15 cellular contexts compared by ENCODE assay signal in the genomic region with DNA sequence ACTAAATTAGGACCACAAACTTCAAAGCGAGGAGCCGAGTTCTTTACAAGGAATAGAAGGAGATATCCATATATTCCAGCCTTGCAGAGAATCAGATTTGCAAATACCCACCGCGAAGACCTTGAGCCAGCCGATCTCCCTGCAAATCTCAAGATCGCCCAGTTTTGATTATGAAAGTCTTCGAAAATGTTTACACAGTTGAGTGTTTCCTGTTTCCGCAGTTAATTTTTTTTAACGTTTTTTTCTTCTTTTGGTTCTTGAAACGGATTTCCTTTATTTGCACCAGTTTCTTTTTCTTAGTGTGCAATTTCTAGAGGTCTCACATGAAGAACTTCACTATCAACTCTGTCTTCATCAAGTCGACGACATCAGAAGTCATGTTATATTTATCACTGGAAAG. TPM values are rescaled to one million over a fixed set of nuclear protein-coding genes. Genes with fewer than 3 reads are reported as not detected.
DNase-seq lines count a peak whose midpoint lies in the region; ATAC-seq and TF ChIP-seq lines count a peak whose summit lies in the region.
"Had no signal": no experiment of that assay in that cellular context is flagged by ENCODE, and none has a peak within 500 bp of the region (broad histone marks: within the 10 kb centered on the region; RNA-seq: fewer than 3 reads in every experiment).

No MANE protein-coding gene starts in this region.

- peak overlapping the region; percentile 90 to 91 for H3K27ac Mint-ChIP-seq in effector memory CD8-positive, alpha-beta T cell
- H3K27ac Mint-ChIP-seq: nephron progenitor cell had no signal

- peak; percentile 20 for ATAC-seq in effector memory CD8-positive, alpha-beta T cell (replicated peaks)
- ATAC-seq in thoracic aorta (ENCODE audit: insufficient number of reproducible peaks, low FRiP score, low read depth) (no peak), GM19328 (IDR thresholded peaks at IDR 0.05; ENCODE audit: unreplicated experiment) (no peak), GM18870 (IDR thresholded peaks at IDR 0.05; ENCODE audit: unreplicated experiment) (no peak), left lobe of liver (no peak)

- peaks cover 47% of the 10 kb centered on the region for H3K36me3 Mint-ChIP-seq in effector memory CD8-positive, alpha-beta T cell (ENCODE audit: insufficient read depth)

- H3K4me1 Mint-ChIP-seq in effector memory CD8-positive, alpha-beta T cell (ENCODE audit: low read depth in 2 of 2), result peaks cover 13 to 21% of the 10 kb centered on the region in 2 donors

- TF ChIP-seq CTCF in Peyer's patch (IDR thresholded peaks at IDR 0.05) (no peak), thoracic aorta (IDR thresholded peaks at IDR 0.05) (no peak)

- H3K36me3 ChIP-seq in Peyer's patch (peaks cover 0 to 12% (median 0%) of the 10 kb centered on the region in 3 donors), thoracic aorta (peaks cover 9% of the 10 kb centered on the region)

- peaks cover 14 to 27% of the 10 kb centered on the region in 2 donors for H3K27me3 Mint-ChIP-seq in effector memory CD8-positive, alpha-beta T cell

- no peaks in the 10 kb centered on the region for H3K9me3 Mint-ChIP-seq in effector memory CD8-positive, alpha-beta T cell

- H3K4me3 ChIP-seq in Peyer's patch (peak overlapping the region in 1 of 4 donors; percentile 8), thoracic aorta (peak overlapping the region; percentile 3)

- TF ChIP-seq POLR2A in Peyer's patch (IDR thresholded peaks at IDR 0.05), result no peak

- peak; percentile 14 for DNase-seq in activated gamma-delta T cell treated with Interleukin-2 at 50 U/mL for 16 hours
- DNase-seq in activated gamma-delta T cell (lab: John Stamatoyannopoulos, UW), result no peak
- DNase-seq in Peyer's patch, result no peak
- DNase-seq in effector memory CD8-positive, alpha-beta T cell, result no peak
- no peak for DNase-seq in thoracic aorta (ENCODE audit: low spot score)
- DNase-seq in left lobe of liver (ENCODE audit: low spot score), result no peak
- DNase-seq: DMS79; foreskin melanocyte; Karpas-422; NCI-H2029; nephron progenitor cell; NK-92 treated with Interleukin-12 subunit alpha and Interleukin-12 subunit beta, amount 100 ng/mL, for 24 hours; stimulated activated CD4-positive, alpha-beta T cell treated with anti-CD3 and anti-CD28 coated beads, Interleukin-12 subunit alpha, Interleukin-12 subunit beta, amount 100 ng/mL, for 4 hours had no signal

- H3K9me3 ChIP-seq in Peyer's patch (peaks cover 0 to 6% (median 2%) of the 10 kb centered on the region in 4 donors), thoracic aorta (no peaks in the 10 kb centered on the region)

- peak overlapping the region; percentile 75 to 83 for H3K4me3 Mint-ChIP-seq in effector memory CD8-positive, alpha-beta T cell

- H3K4me1 ChIP-seq in Peyer's patch (peaks cover 0 to 33% (median 14%) of the 10 kb centered on the region in 4 donors), thoracic aorta (ENCODE audit: control insufficient read depth in 1 of 2, low read depth in 2 of 2) (peaks cover 9 to 32% of the 10 kb centered on the region in 2 donors)

- peak overlapping the region in 3 of 4 donors; percentile 25 to 67 (median 37) for H3K27ac ChIP-seq in Peyer's patch
- no peak overlapping the region for H3K27ac ChIP-seq in thoracic aorta

- H3K27me3 ChIP-seq in Peyer's patch (peaks cover 6 to 46% of the 10 kb centered on the region in 2 donors), thoracic aorta (replicated peaks; ENCODE audit: insufficient read depth) (peaks cover 27% of the 10 kb centered on the region)

RNA-seq across cellular contexts. Expression of gene SPAG6, which starts 12.1 kb away (rescaled TPM):
- total RNA-seq in Peyer's patch (not detected), thoracic aorta (not detected), left lobe of liver (not detected)

RNA-seq across cellular contexts. Expression of gene BMI1, which starts 12.3 kb away (rescaled TPM):
- total RNA-seq in Peyer's patch (10 to 100 TPM; 15.6 to 47.9 (median 17.6) TPM), thoracic aorta (10 to 100 TPM; 55.9 to 79.4 TPM), left lobe of liver (25.4 TPM)

RNA-seq across cellular contexts. Expression of gene COMMD3, which starts 17.0 kb away (rescaled TPM):
- 100 to 1,000 TPM in 1 of 4 donors, 10 to 100 TPM in 3; 23.0 to 113 (median 36.6) TPM for total RNA-seq in Peyer's patch
- 10 to 100 TPM; 12.6 to 90.4 TPM for total RNA-seq in thoracic aorta
- total RNA-seq in left lobe of liver, result 30.1 TPM

Comparison
In these comparisons a context has a peak if more than half of its experiments do, and no peak if none do; other contexts are left out.
1. H3K27ac ChIP-seq: peak in Peyer's patch (3 of 4); none in thoracic aorta (0 of 2).